ENCODE assay signal across 9 cellular contexts in the genomic region with DNA sequence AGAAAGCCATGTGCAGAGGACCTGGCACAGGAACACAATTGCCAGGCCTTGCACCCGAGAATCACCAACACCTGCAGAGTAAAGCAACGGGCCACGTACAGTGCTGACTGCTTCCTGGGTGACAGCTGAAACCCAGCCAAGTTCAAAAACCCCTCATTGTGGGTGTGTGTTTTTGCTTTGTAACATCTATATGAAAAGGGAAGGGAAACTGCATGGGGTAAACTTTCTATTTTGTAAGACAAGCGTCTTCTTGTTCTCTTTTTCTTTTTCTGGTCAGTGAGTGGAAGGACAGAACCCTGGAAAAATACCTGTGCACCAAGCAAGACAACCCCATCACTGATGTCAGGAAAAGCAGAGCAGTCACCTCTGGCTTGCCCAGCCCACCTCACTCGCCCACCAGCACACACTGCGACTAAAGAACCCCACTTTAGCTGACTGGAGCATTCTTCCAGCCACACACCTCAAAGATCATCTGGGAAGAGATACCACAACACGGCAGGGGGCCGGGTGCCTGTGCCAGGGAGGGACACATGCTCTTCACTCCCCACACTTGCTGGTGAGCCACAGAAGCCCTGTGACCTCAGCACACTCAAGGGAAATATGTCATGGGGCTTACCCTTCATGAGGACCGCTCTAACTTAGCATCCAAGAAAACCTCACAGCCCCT.
DNase-seq lines count a peak whose midpoint lies in the region; ATAC-seq and TF ChIP-seq lines count a peak whose summit lies in the region.
"Had no signal": no experiment of that assay in that cellular context is flagged by ENCODE, and none has a peak within 500 bp of the region (broad histone marks: within the 10 kb centered on the region; RNA-seq: fewer than 3 reads in every experiment).

No MANE protein-coding gene starts in this region.

- intact Hi-C loops in left ventricle myocardium inferior (cut with micrococcal nuclease), result no loop called here

- peaks cover 23% of the 10 kb centered on the region for H3K79me1 ChIP-seq in trophoblast cell (ENCODE audit: low read length)

- H3K18ac ChIP-seq in trophoblast cell (ENCODE audit: low read length), result peak overlapping the region; percentile 97

- H3K27ac Mint-ChIP-seq in CD4-positive, CD25-positive, alpha-beta regulatory T cell, result peak overlapping the region in 1 of 3 donors; percentile 53

- no peaks in the 10 kb centered on the region for H3K27me3 Mint-ChIP-seq in CD4-positive, CD25-positive, alpha-beta regulatory T cell

- peak overlapping the region; percentile 82 for H2BK120ac ChIP-seq in trophoblast cell (ENCODE audit: insufficient read depth, low read length, poor library complexity)

- H2BK5ac ChIP-seq in trophoblast cell (ENCODE audit: low read depth, low read length, poor library complexity), result peak overlapping the region; percentile 68

- peaks cover 0 to 14% (median 7%) of the 10 kb centered on the region in 4 donors for H3K4me1 Mint-ChIP-seq in CD4-positive, CD25-positive, alpha-beta regulatory T cell

- no peak overlapping the region for H3K4me3 Mint-ChIP-seq in CD4-positive, CD25-positive, alpha-beta regulatory T cell

- peak overlapping the region; percentile 95 for H4K91ac ChIP-seq in trophoblast cell (ENCODE audit: low read depth, low read length)

- WGBS in trophoblast cell (ENCODE audit: extremely low coverage, insufficient coverage, insufficient read length), result no CpG with 5 or more reads among the region's 9 CpGs

- no peaks in the 10 kb centered on the region for H3K36me3 ChIP-seq in CD4-positive, CD25-positive, alpha-beta regulatory T cell (ENCODE audit: control insufficient read depth, insufficient read depth, low read length)
- H3K36me3 ChIP-seq in Peyer's patch, result no peaks in the 10 kb centered on the region
- no peaks in the 10 kb centered on the region for H3K36me3 ChIP-seq in trophoblast cell (ENCODE audit: control insufficient read depth in 1 of 2, insufficient read depth in 2 of 2, low read length in 2 of 2)
- H3K36me3 ChIP-seq in brain microvascular endothelial cell (replicated peaks), result no peaks in the 10 kb centered on the region
- H3K36me3 ChIP-seq in left ventricle myocardium inferior, result no peaks in the 10 kb centered on the region

- in situ Hi-C loops in brain microvascular endothelial cell (cut with HindIII; ENCODE audit: low pct_ligation_motif_present, low sequenced_read_pairs), result no loop called here

- H3K14ac ChIP-seq in trophoblast cell (ENCODE audit: low read length), result peak overlapping the region; percentile 71

- no peaks in the 10 kb centered on the region for H3K27me3 ChIP-seq in CD4-positive, CD25-positive, alpha-beta regulatory T cell (ENCODE audit: control insufficient read depth, insufficient read depth, low read length)
- H3K27me3 ChIP-seq in Peyer's patch (no peaks in the 10 kb centered on the region), trophoblast cell (ENCODE audit: insufficient read depth, low read length) (no peaks in the 10 kb centered on the region), brain microvascular endothelial cell (replicated peaks) (no peaks in the 10 kb centered on the region), left ventricle myocardium inferior (ENCODE audit: low read depth) (peaks cover 4% of the 10 kb centered on the region)

- H3K4me3 ChIP-seq in CD4-positive, CD25-positive, alpha-beta regulatory T cell (ENCODE audit: low read depth, low read length), result no peak overlapping the region
- H3K4me3 ChIP-seq in Peyer's patch (no peak overlapping the region), trophoblast cell (ENCODE audit: low read depth, low read length) (no peak overlapping the region), brain microvascular endothelial cell (ENCODE audit: low read depth, low read length) (no peak overlapping the region), left ventricle myocardium inferior (no peak overlapping the region)

- H2AFZ ChIP-seq in trophoblast cell (ENCODE audit: insufficient read depth, low read length, poor library complexity), result peak overlapping the region; percentile 25

- H3K79me2 ChIP-seq in trophoblast cell (ENCODE audit: control insufficient read depth, insufficient read depth, low read length, poor library complexity), result peaks cover 10% of the 10 kb centered on the region

- ATAC-seq in CD4-positive, CD25-positive, alpha-beta regulatory T cell (ENCODE audit: low read depth in 2 of 2), result peak; percentile 57 to 62
- ATAC-seq in GM18870 (IDR thresholded peaks at IDR 0.05; ENCODE audit: unreplicated experiment), result peak; percentile 90
- peak; percentile 90 for ATAC-seq in HG02970 (IDR thresholded peaks at IDR 0.05; ENCODE audit: low FRiP score, unreplicated experiment)
- ATAC-seq: HCT116 had no signal

- no peak for TF ChIP-seq POLR2A in Peyer's patch (IDR thresholded peaks at IDR 0.05)

- H3K9me3 Mint-ChIP-seq in CD4-positive, CD25-positive, alpha-beta regulatory T cell, result peaks cover 0 to 5% (median 0%) of the 10 kb centered on the region in 7 donors

- TF ChIP-seq CTCF in Peyer's patch (IDR thresholded peaks at IDR 0.05), result no peak
- TF ChIP-seq CTCF in brain microvascular endothelial cell (IDR thresholded peaks at IDR 0.05; ENCODE audit: low read depth, low read length, missing control alignments), result no peak
- no peak for TF ChIP-seq CTCF in left ventricle myocardium inferior (IDR thresholded peaks at IDR 0.05; ENCODE audit: borderline replicate concordance)

- no peaks in the 10 kb centered on the region for H3K9me3 ChIP-seq in CD4-positive, CD25-positive, alpha-beta regulatory T cell (ENCODE audit: control insufficient read depth in 2 of 2, low read length in 2 of 2)
- no peaks in the 10 kb centered on the region for H3K9me3 ChIP-seq in Peyer's patch
- H3K9me3 ChIP-seq in trophoblast cell (ENCODE audit: insufficient read depth, low read depth, low read length), result peaks cover 3% of the 10 kb centered on the region
- H3K9me3 ChIP-seq in left ventricle myocardium inferior (replicated peaks), result no peaks in the 10 kb centered on the region

- peak overlapping the region; percentile 98 for H2AK5ac ChIP-seq in trophoblast cell (ENCODE audit: low read length)

- H3K36me3 Mint-ChIP-seq in CD4-positive, CD25-positive, alpha-beta regulatory T cell, result no peaks in the 10 kb centered on the region

- peak overlapping the region; percentile 97 for H2BK12ac ChIP-seq in trophoblast cell (ENCODE audit: low read length)

- no peaks in the 10 kb centered on the region for H3K4me1 ChIP-seq in CD4-positive, CD25-positive, alpha-beta regulatory T cell (ENCODE audit: control insufficient read depth, insufficient read depth, low read length, poor library complexity, severe bottlenecking)
- peaks cover 0 to 16% (median 8%) of the 10 kb centered on the region in 4 donors for H3K4me1 ChIP-seq in Peyer's patch
- peaks cover 20 to 28% of the 10 kb centered on the region in 2 experiments for H3K4me1 ChIP-seq in trophoblast cell (ENCODE audit: control insufficient read depth in 1 of 2, insufficient read depth in 2 of 2, low read length in 2 of 2)
- peaks cover 5% of the 10 kb centered on the region for H3K4me1 ChIP-seq in left ventricle myocardium inferior

- no peak overlapping the region for H3K4me2 ChIP-seq in trophoblast cell (ENCODE audit: low read length)

- H3K23ac ChIP-seq in trophoblast cell (ENCODE audit: low read length), result no peak overlapping the region

- DNase-seq in CD4-positive, CD25-positive, alpha-beta regulatory T cell, result peak in 1 of 3 donors; percentile 53
- DNase-seq in Peyer's patch (peak in 2 of 3 donors; percentile 73 to 80), trophoblast cell (peak in 1 of 2 donors; percentile 11), brain microvascular endothelial cell (no peak), HK-2 (ENCODE audit: unreplicated experiment) (no peak), left ventricle myocardium inferior (no peak)

- H3K4ac ChIP-seq in trophoblast cell (ENCODE audit: low read depth, low read length), result peak overlapping the region; percentile 65

- no peak overlapping the region for H3K9ac ChIP-seq in trophoblast cell (ENCODE audit: low read length)

- H4K8ac ChIP-seq in trophoblast cell (ENCODE audit: low read depth, low read length), result peak overlapping the region; percentile 54

- H4K12ac ChIP-seq in trophoblast cell (ENCODE audit: low read depth, low read length), result no peak overlapping the region

- no peak overlapping the region for H3K27ac ChIP-seq in CD4-positive, CD25-positive, alpha-beta regulatory T cell (ENCODE audit: insufficient read depth, low read length, poor library complexity, severe bottlenecking)
- H3K27ac ChIP-seq in Peyer's patch (peak overlapping the region in 2 of 4 donors; percentile 63 to 82), trophoblast cell (ENCODE audit: low read depth, low read length) (no peak overlapping the region), brain microvascular endothelial cell (no peak overlapping the region), left ventricle myocardium inferior (replicated peaks) (no peak overlapping the region)

Comparison
In these comparisons a context has a peak if more than half of its experiments do, and no peak if none do; other contexts are left out.
1. DNase-seq: peak in Peyer's patch (2 of 3); none in brain microvascular endothelial cell (single experiment), HK-2 (single experiment) and left ventricle myocardium inferior (single experiment).
2. Peak in every context shown above with its lines, with median percentiles within 50 percentile points of each other: ATAC-seq.